31 cellular contexts compared by ENCODE assay signal in the genomic region with DNA sequence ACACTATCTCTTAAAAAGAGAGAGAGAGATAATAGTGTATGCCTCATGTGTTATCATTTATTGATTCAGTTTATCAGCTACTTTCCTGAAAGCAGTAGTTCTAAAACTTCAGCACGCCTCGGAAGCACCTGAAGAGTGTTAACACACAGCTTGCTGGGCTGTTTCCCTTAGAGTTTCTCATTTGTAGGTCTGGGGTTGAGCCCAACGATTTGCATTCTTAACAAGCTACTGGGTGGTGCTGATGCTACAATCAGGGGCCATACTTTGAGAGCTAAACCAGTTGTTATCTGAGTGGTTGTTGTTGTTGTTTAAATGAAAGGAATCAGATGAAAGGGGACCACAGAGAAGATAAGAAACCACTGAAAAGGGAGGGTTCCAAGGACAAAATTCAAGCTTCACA. TPM values are rescaled to one million over a fixed set of nuclear protein-coding genes. Genes with fewer than 3 reads are reported as not detected.
"Had no signal": no experiment of that assay in that cellular context is flagged by ENCODE, and none has a peak within 500 bp of the region (broad histone marks: within the 10 kb centered on the region; RNA-seq: fewer than 3 reads in every experiment).

No MANE protein-coding gene starts in this region.

- H3K4me1 ChIP-seq: gastroesophageal sphincter, heart right ventricle, left lung, sigmoid colon, thyroid gland, vagina had no signal

- H3K9me3 Mint-ChIP-seq: nephron progenitor cell; stimulated activated effector memory CD8-positive, alpha-beta T cell treated with anti-CD3 and anti-CD28 coated beads, Interleukin-12 subunit alpha, Interleukin-12 subunit beta, amount 100 ng/mL, for 72 hours had no signal

- ATAC-seq: gastroesophageal sphincter; heart right ventricle; left cardiac atrium; left lung; naive thymus-derived CD8-positive, alpha-beta T cell; psoas muscle; right cardiac atrium; stimulated activated effector memory CD8-positive, alpha-beta T cell treated with anti-CD3 and anti-CD28 coated beads, Interleukin-12 subunit alpha, Interleukin-12 subunit beta, amount 100 ng/mL, for 72 hours had no signal

- FAIRE-seq: endometrium, islet of Langerhans had no signal

- H3K27me3 ChIP-seq: ovary, thyroid gland, vagina had no signal

- H3K4me1 Mint-ChIP-seq: naive thymus-derived CD8-positive, alpha-beta T cell; stimulated activated effector memory CD8-positive, alpha-beta T cell treated with anti-CD3 and anti-CD28 coated beads, Interleukin-12 subunit alpha, Interleukin-12 subunit beta, amount 100 ng/mL, for 72 hours had no signal

- H3K27ac ChIP-seq: coronary artery, gastroesophageal sphincter, heart right ventricle, left lung, ovary, psoas muscle, sigmoid colon, stomach, thyroid gland, vagina had no signal

- H3K36me3 ChIP-seq: gastroesophageal sphincter, heart right ventricle, left lung, ovary, sigmoid colon, stomach, thyroid gland, vagina had no signal

- H3K4me3 ChIP-seq: coronary artery, gastroesophageal sphincter, heart right ventricle, left lung, ovary, psoas muscle, sigmoid colon, stomach, thyroid gland, vagina had no signal

- H3K4me3 Mint-ChIP-seq: naive thymus-derived CD8-positive, alpha-beta T cell; nephron progenitor cell; stimulated activated effector memory CD8-positive, alpha-beta T cell treated with anti-CD3 and anti-CD28 coated beads, Interleukin-12 subunit alpha, Interleukin-12 subunit beta, amount 100 ng/mL, for 72 hours had no signal

- H3K27ac Mint-ChIP-seq: nephron progenitor cell; stimulated activated effector memory CD8-positive, alpha-beta T cell treated with anti-CD3 and anti-CD28 coated beads, Interleukin-12 subunit alpha, Interleukin-12 subunit beta, amount 100 ng/mL, for 72 hours had no signal

- DNase-seq: dermis blood vessel endothelial cell; effector memory CD4-positive, alpha-beta T cell; foreskin fibroblast; heart right ventricle; hippocampal formation; left cardiac atrium; left lung; mesenchymal stem cell; naive thymus-derived CD8-positive, alpha-beta T cell; nephron progenitor cell; occipital lobe; ovary; posterior cingulate gyrus; psoas muscle; right cardiac atrium; sigmoid colon; stimulated activated CD4-positive, alpha-beta T cell treated with anti-CD3 and anti-CD28 coated beads, Interleukin-2, amount 100 ng/mL, for 24 hours; stimulated activated CD4-positive, alpha-beta T cell treated with anti-CD3 and anti-CD28 coated beads, Interleukin-4, amount 100 ng/mL, for 24 hours; stimulated activated naive CD4-positive, alpha-beta T cell treated with Interleukin-2 at 50 U/mL for 16 hours; stomach; thyroid gland; trophoblast cell had no signal

- H3K9me3 ChIP-seq: gastroesophageal sphincter, heart right ventricle, left lung, ovary, psoas muscle, sigmoid colon, stomach, thyroid gland, vagina had no signal

- H3K36me3 Mint-ChIP-seq: naive thymus-derived CD8-positive, alpha-beta T cell; stimulated activated effector memory CD8-positive, alpha-beta T cell treated with anti-CD3 and anti-CD28 coated beads, Interleukin-12 subunit alpha, Interleukin-12 subunit beta, amount 100 ng/mL, for 72 hours had no signal

RNA-seq across cellular contexts. Expression of a gene that starts 32.6 kb away (rescaled TPM):
- total RNA-seq: gastroesophageal sphincter; heart right ventricle; left cardiac atrium; left lung; lung microvascular endothelial cell; naive thymus-derived CD8-positive, alpha-beta T cell; occipital lobe; right cardiac atrium; sigmoid colon; temporal lobe; thyroid gland; vagina had no signal
- polyA plus RNA-seq: esophagus; heart right ventricle; naive thymus-derived CD8-positive, alpha-beta T cell; ovary; right cardiac atrium; sigmoid colon; stomach had no signal
